12 cellular contexts compared by ENCODE assay signal in genomic region chr6:42406296-42407280, GRCh38. TPM values are rescaled to one million over a fixed set of nuclear protein-coding genes. Genes with fewer than 3 reads are reported as not detected.
DNase-seq lines count a peak whose midpoint lies in the region; ATAC-seq, FAIRE-seq and TF ChIP-seq lines count a peak whose summit lies in the region.
"Had no signal": no experiment of that assay in that cellular context is flagged by ENCODE, and none has a peak within 500 bp of the region (broad histone marks: within the 10 kb centered on the region; RNA-seq: fewer than 3 reads in every experiment).

No MANE protein-coding gene starts in this region.

- BruUV-seq in Panc1 (replicated peaks; lab: Mats Ljungman, UMichigan) (no TSS peak), endothelial cell of umbilical vein (replicated peaks; lab: Mats Ljungman, UMichigan) (no TSS peak)

- 0 out of 2 replicates have a peak overlapping the region, but pooled peaks have one; percentile 8 for H3K27ac ChIP-seq in Panc1 (ENCODE audit: low read length)
- no peak overlapping the region for H3K27ac ChIP-seq in endothelial cell of umbilical vein (ENCODE audit: insufficient read depth, low read depth, low read length)
- H3K27ac ChIP-seq in spleen: peak overlapping the region in 5 of 8 donors; percentile 10 to 53 (median 34)
- H3K27ac ChIP-seq: pancreas had no signal

- FAIRE-seq in endothelial cell of umbilical vein (lab: Jason Lieb, UNC): peak; percentile 69
- no peak for FAIRE-seq in RCC 7860 (lab: Jason Lieb, UNC)
- FAIRE-seq: islet of Langerhans, pancreas had no signal

- H4K20me1 ChIP-seq in endothelial cell of umbilical vein (replicated peaks; ENCODE audit: control insufficient read depth, extremely low read depth, insufficient read depth, low read length): no peaks in the 10 kb centered on the region

- H3K4me2 ChIP-seq in endothelial cell of umbilical vein (ENCODE audit: insufficient read depth, low read length): no peak overlapping the region

- no peak overlapping the region for H2AFZ ChIP-seq in endothelial cell of umbilical vein (ENCODE audit: low read depth, low read length)

- H3K27me3 Mint-ChIP-seq in activated T-cell treated with anti-CD3 and anti-CD28 coated beads, Interleukin-2, amount 50 U/mL, for 4 hours (ENCODE audit: low read depth): no peaks in the 10 kb centered on the region

- H3K4me1 ChIP-seq in Panc1 (ENCODE audit: control insufficient read depth, insufficient read depth, low read length): peaks cover 59% of the 10 kb centered on the region
- H3K4me1 ChIP-seq in endothelial cell of umbilical vein (ENCODE audit: control insufficient read depth, extremely low read depth, insufficient read depth, low read length): peaks cover 8% of the 10 kb centered on the region
- peaks cover 8 to 97% (median 64%) of the 10 kb centered on the region in 6 donors for H3K4me1 ChIP-seq in spleen
- H3K4me1 ChIP-seq: pancreas had no signal

- CTCF ChIA-PET in Panc1 (lab: Charles Lee): no interaction called here
- CTCF ChIA-PET in endothelial cell of umbilical vein (lab: Charles Lee): no interaction called here

- H3K79me2 ChIP-seq in endothelial cell of umbilical vein (ENCODE audit: control insufficient read depth, insufficient read depth, low read length): no peaks in the 10 kb centered on the region

- TF ChIP-seq POLR2A in endothelial cell of umbilical vein (IDR thresholded peaks at IDR 0.05; ENCODE audit: low read depth, low read length) (no peak), spleen (IDR thresholded peaks at IDR 0.05) (no peak)

- dilution Hi-C loops in endothelial cell of umbilical vein (cut with MboI; ENCODE audit: extremely low pct_ligation_motif_present, low sequenced_read_pairs): no loop called here

- H3K9me3 ChIP-seq in Panc1 (ENCODE audit: control insufficient read depth, insufficient read depth, low read depth, low read length): no peaks in the 10 kb centered on the region
- no peaks in the 10 kb centered on the region for H3K9me3 ChIP-seq in endothelial cell of umbilical vein (replicated peaks; ENCODE audit: control insufficient read depth, insufficient read depth, low read length)
- no peaks in the 10 kb centered on the region for H3K9me3 ChIP-seq in spleen
- H3K9me3 ChIP-seq: pancreas had no signal

- POLR2A ChIA-PET in Panc1 (lab: Charles Lee): interaction anchor here (1.2 kb wide), 1 partner anchor 98 kb away, joined by 12 read pairs; no protein-coding TSS in a partner anchor
- POLR2A ChIA-PET in endothelial cell of umbilical vein (lab: Charles Lee): no interaction called here

- H3K4me3 ChIP-seq in Panc1 (ENCODE audit: low read depth in 2 of 2, low read length in 2 of 2) (no peak overlapping the region), endothelial cell of umbilical vein (replicated peaks in 1 of 3; ENCODE audit: insufficient read depth in 1 of 3, low read depth in 1 of 3, low read length in 3 of 3) (no peak overlapping the region), spleen (no peak overlapping the region)
- H3K4me3 ChIP-seq: pancreas had no signal

- 80 to 89% (median 83%) methylated on average over 6 of the region's 6 CpGs for WGBS in spleen, 5 donors

- H3K36me3 ChIP-seq in Panc1 (ENCODE audit: control insufficient read depth, insufficient read depth, low read length) (no peaks in the 10 kb centered on the region), endothelial cell of umbilical vein (ENCODE audit: control insufficient read depth in 2 of 2, extremely low read depth in 1 of 2, insufficient read depth in 2 of 2, low read length in 2 of 2) (no peaks in the 10 kb centered on the region), spleen (no peaks in the 10 kb centered on the region)
- H3K36me3 ChIP-seq: pancreas had no signal

- H3K4me3 Mint-ChIP-seq in activated T-cell treated with anti-CD3 and anti-CD28 coated beads, Interleukin-2, amount 50 U/mL, for 4 hours: peak overlapping the region; percentile 38

- no peaks in the 10 kb centered on the region for H3K27me3 ChIP-seq in Panc1 (ENCODE audit: control insufficient read depth, insufficient read depth, low read length)
- H3K27me3 ChIP-seq in endothelial cell of umbilical vein (ENCODE audit: control insufficient read depth in 2 of 2, insufficient read depth in 2 of 2, low read length in 2 of 2): no peaks in the 10 kb centered on the region
- no peaks in the 10 kb centered on the region for H3K27me3 ChIP-seq in spleen (replicated peaks in 1 of 7)
- H3K27me3 ChIP-seq: pancreas had no signal

- intact Hi-C loops in Panc1 (cut with micrococcal nuclease; ENCODE audit: unreplicated experiment) (no loop called here), endothelial cell of umbilical vein (cut with micrococcal nuclease) (no loop called here), spleen (cut with DNase I; ENCODE audit: low total_unique reads) (no loop called here)

- H3K9ac ChIP-seq in endothelial cell of umbilical vein (replicated peaks; ENCODE audit: extremely low read depth, insufficient read depth, low read length): no peak overlapping the region

- H3K36me3 Mint-ChIP-seq in activated T-cell treated with anti-CD3 and anti-CD28 coated beads, Interleukin-2, amount 50 U/mL, for 4 hours (ENCODE audit: insufficient read depth): peaks cover 6% of the 10 kb centered on the region

- TF ChIP-seq CTCF in Panc1 (IDR thresholded peaks at IDR 0.05): no peak
- TF ChIP-seq CTCF in endothelial cell of umbilical vein (IDR thresholded peaks at IDR 0.05; ENCODE audit: extremely low read depth in 1 of 2, insufficient read depth in 1 of 2, low read depth in 1 of 2, low read length in 2 of 2): no peak
- TF ChIP-seq CTCF in spleen (IDR thresholded peaks at IDR 0.05 in 8 of 11, conservative IDR thresholded peaks at IDR 0.05 in 3 of 11): no peak

- H3K9me3 Mint-ChIP-seq in activated T-cell treated with anti-CD3 and anti-CD28 coated beads, Interleukin-2, amount 50 U/mL, for 4 hours: no peaks in the 10 kb centered on the region

- H3K9me1 ChIP-seq in endothelial cell of umbilical vein (replicated peaks; ENCODE audit: control insufficient read depth, extremely low read depth, insufficient read depth, low read length): no peaks in the 10 kb centered on the region

- peaks cover 74% of the 10 kb centered on the region for H3K4me1 Mint-ChIP-seq in activated T-cell treated with anti-CD3 and anti-CD28 coated beads, Interleukin-2, amount 50 U/mL, for 4 hours (ENCODE audit: low read depth)

- DNase-seq in activated T-cell treated with anti-CD3 and anti-CD28 coated beads, Interleukin-2, amount 50 U/mL, for 4 hours: no peak
- DNase-seq in activated T-cell treated with anti-CD3 and anti-CD28 coated beads for 4 hours (no peak), Panc1 (ENCODE audit: low read depth, low spot score) (no peak), endothelial cell of umbilical vein (ENCODE audit: low read depth, low spot score) (peak; percentile 35), spleen (no peak), RCC 7860 (ENCODE audit: low spot score) (no peak), Kasumi-1 (lab: John Stamatoyannopoulos, UW) (no peak)
- DNase-seq: C1 segment of cervical spinal cord, NCI-H1436, pancreas had no signal

- ATAC-seq in activated T-cell treated with anti-CD3 and anti-CD28 coated beads, Interleukin-2, amount 50 U/mL, for 4 hours: no peak
- no peak for ATAC-seq in Panc1
- no peak for ATAC-seq in GM21367 (IDR thresholded peaks at IDR 0.05; ENCODE audit: unreplicated experiment)

- in situ Hi-C loops in Panc1 (cut with HindIII; ENCODE audit: low pct_unique_long_range_greater_than_20kb, low sequenced_read_pairs): no loop called here

TF ChIP-seq in endothelial cell of umbilical vein, 7 proteins besides CTCF, POLR2A, EP300 and RAD21:
- TF ChIP-seq MAX (IDR thresholded peaks at IDR 0.05; ENCODE audit: insufficient read depth, insufficient read length) (no peak), GATA2 (IDR thresholded peaks at IDR 0.05; ENCODE audit: insufficient read depth, insufficient read length, low read depth, low read length) (no peak), MYC (IDR thresholded peaks at IDR 0.05; ENCODE audit: low read depth, low read length) (no peak), EZH2 (IDR thresholded peaks at IDR 0.05; ENCODE audit: borderline replicate concordance, low read depth, low read length, severe bottlenecking) (no peak), POLR2AphosphoS5 (IDR thresholded peaks at IDR 0.05; ENCODE audit: insufficient read depth, low read depth, low read length) (no peak), JUN (IDR thresholded peaks at IDR 0.05; ENCODE audit: borderline replicate concordance, insufficient read depth, insufficient read length, low read depth) (no peak), FOS (IDR thresholded peaks at IDR 0.05; ENCODE audit: borderline replicate concordance, insufficient read depth, low read length) (no peak)

RNA-seq across cellular contexts. Expression of gene TRERF1, which starts 45.1 kb away (rescaled TPM):
- 1 to 10 TPM; 8.9 to 9.4 (median 9.0) TPM for total RNA-seq in activated T-cell treated with anti-CD3 and anti-CD28 coated beads, Interleukin-2, amount 50 U/mL, for 4 hours
- 30.6 TPM for total RNA-seq in Panc1 (2021; ENCODE audit: unreplicated experiment)
- 25.6 TPM for polyA plus RNA-seq in Panc1 (2012; ENCODE audit: insufficient read length)
- total RNA-seq in endothelial cell of umbilical vein: 3.4 and 5.5 TPM in 2 replicates
- polyA plus RNA-seq in endothelial cell of umbilical vein: 0.70 and 0.73 TPM in 2 replicates
- polyA plus RNA-seq in endothelial cell of umbilical vein (2011; cell fraction: cytosol; rRNA removed): 0.50 and 0.61 TPM in 2 replicates
- 1.6 and 2.3 TPM in 2 replicates for polyA plus RNA-seq in endothelial cell of umbilical vein (2011; cell fraction: nucleus; rRNA removed)
- polyA plus RNA-seq in endothelial cell of umbilical vein (2012): 2.4 and 2.5 TPM in 2 replicates
- 1.2 and 1.4 TPM in 2 replicates for polyA minus RNA-seq in endothelial cell of umbilical vein
- 1.8 TPM for polyA minus RNA-seq in endothelial cell of umbilical vein (2011; cell fraction: cytosol; rRNA and poly(A)+ RNA removed)
- polyA minus RNA-seq in endothelial cell of umbilical vein (2011; cell fraction: nucleus; rRNA and poly(A)+ RNA removed): 1.5 and 2.0 TPM in 2 replicates
- total RNA-seq in spleen: 10 to 100 TPM in 6 of 7 donors, 1 to 10 TPM in 1; 8.4 to 16.9 (median 14.3) TPM
- 1 to 10 TPM; 1.5 to 3.0 (median 2.0) TPM for polyA plus RNA-seq in spleen
